In genomic region chr12:5043589-5044419, GRCh38 we compare ENCODE assay signal across 1 cellular context.
TF ChIP-seq lines count a peak whose summit lies in the region.

KCNA5 (plus strand) TSS chr12:5043879; CDS start chr12:5044148, 269 bp downstream.

TF ChIP-seq in H1, 55 proteins besides CTCF, POLR2A, EP300 and RAD21 (continued from another document):
- no peak for TF ChIP-seq CHD7 (IDR thresholded peaks at IDR 0.05; ENCODE audit: insufficient replicate concordance, low read length)
- no peak for TF ChIP-seq CTBP2 (IDR thresholded peaks at IDR 0.05; ENCODE audit: borderline replicate concordance, insufficient read depth, insufficient read length, low read length)
- TF ChIP-seq KDM1A (IDR thresholded peaks at IDR 0.05; ENCODE audit: borderline replicate concordance, low read length): no peak; the same call in 1 of the 2 replicates
- no peak for TF ChIP-seq HDAC6 (IDR thresholded peaks at IDR 0.05; ENCODE audit: low read depth, low read length)
- no peak for TF ChIP-seq MAFK (IDR thresholded peaks at IDR 0.05; ENCODE audit: low read depth, low read length)
- no peak for TF ChIP-seq POLR2AphosphoS5 (IDR thresholded peaks at IDR 0.05; ENCODE audit: low read depth, low read length)
- no peak for TF ChIP-seq SRF (IDR thresholded peaks at IDR 0.05; ENCODE audit: low read depth, low read length)
- no peak for TF ChIP-seq SP4 (IDR thresholded peaks at IDR 0.05; ENCODE audit: low read length)
- TF ChIP-seq CBX5 (IDR thresholded peaks at IDR 0.05; ENCODE audit: low read depth, low read length): no peak
- no peak for TF ChIP-seq RNF2 (IDR thresholded peaks at IDR 0.05; ENCODE audit: borderline replicate concordance, low read depth, low read length, missing control alignments, poor library complexity, severe bottlenecking)
- TF ChIP-seq SUZ12 (IDR thresholded peaks at IDR 0.05; ENCODE audit: low read length): peak; percentile 72; the same call in 1 of the 2 replicates
- no peak for TF ChIP-seq TAF7 (optimal IDR thresholded peaks at IDR 0.05; ENCODE audit: borderline replicate concordance, low read depth, low read length)
- TF ChIP-seq SAP30 (IDR thresholded peaks at IDR 0.05; ENCODE audit: insufficient read depth, insufficient replicate concordance, low read length): no peak
- TF ChIP-seq JUND (IDR thresholded peaks at IDR 0.05; ENCODE audit: low read length): no peak
- no peak for TF ChIP-seq KDM5A (IDR thresholded peaks at IDR 0.05; ENCODE audit: low read length)
- TF ChIP-seq HDAC2 (IDR thresholded peaks at IDR 0.05; ENCODE audit: borderline replicate concordance in 1 of 2, low read depth in 2 of 2, low read length in 2 of 2): no peak
- TF ChIP-seq TCF12 (IDR thresholded peaks at IDR 0.05; ENCODE audit: low read depth, low read length): no peak
- TF ChIP-seq KDM4A (IDR thresholded peaks at IDR 0.05; ENCODE audit: low read depth, low read length, severe bottlenecking): peak; percentile 93
- TF ChIP-seq CBX8 (IDR thresholded peaks at IDR 0.05; ENCODE audit: borderline replicate concordance, low read depth, low read length): no peak
- no peak for TF ChIP-seq TEAD4 (IDR thresholded peaks at IDR 0.05; ENCODE audit: low read depth, low read length)
- no peak for TF ChIP-seq EGR1 (IDR thresholded peaks at IDR 0.05; ENCODE audit: borderline replicate concordance, low read depth, low read length)
- peak; percentile 5; the same call in 1 of the 2 replicates for TF ChIP-seq CREB1 (IDR thresholded peaks at IDR 0.05)
- TF ChIP-seq GABPA (IDR thresholded peaks at IDR 0.05; ENCODE audit: borderline replicate concordance, insufficient read depth, low read length): peak; percentile 39; the same call in 1 of the 2 replicates
- TF ChIP-seq ASH2L (IDR thresholded peaks at IDR 0.05; ENCODE audit: low read length): peak; percentile 39
- TF ChIP-seq YY1 (IDR thresholded peaks at IDR 0.05; ENCODE audit: low read depth, low read length): peak; percentile 20; the same call in 1 of the 2 replicates
- no peak for TF ChIP-seq RXRA (IDR thresholded peaks at IDR 0.05; ENCODE audit: insufficient read depth, low read depth, low read length)
- TF ChIP-seq USF2 (IDR thresholded peaks at IDR 0.05; ENCODE audit: low read length): no peak
- peak in 1 of 2 experiments; percentile 20; a peak in 1 of 4 replicates for TF ChIP-seq SIN3A (conservative IDR thresholded peaks at IDR 0.05 in 1 of 2, IDR thresholded peaks at IDR 0.05 in 1 of 2; ENCODE audit: low read depth in 1 of 2, low read length in 2 of 2)
TF ChIP-seq in H1: peak in this region for 9.
